ENCODE assay signal across 9 cellular contexts in genomic region chrX:12971282-12972003, GRCh38. TPM values are rescaled to one million over a fixed set of nuclear protein-coding genes. Genes with fewer than 3 reads are reported as not detected.
A peak's percentile ranks its signal among the peaks of the same experiment; 100 is the strongest.
DNase-seq lines count a peak whose midpoint lies in the region; ATAC-seq, FAIRE-seq and TF ChIP-seq lines count a peak whose summit lies in the region.
"Had no signal": no experiment of that assay in that cellular context is flagged by ENCODE, and none has a peak within 500 bp of the region (broad histone marks: within the 10 kb centered on the region; RNA-seq: fewer than 3 reads in every experiment).

No MANE protein-coding gene starts in this region.

- POLR2A ChIA-PET in IMR-90 (lab: Charles Lee; ENCODE audit: unreplicated experiment), result no interaction called here
- POLR2A ChIA-PET in activated CD4-positive, alpha-beta T cell treated with anti-CD3 and anti-CD28 coated beads, Interleukin-2, amount 10 ng/mL, durations not matched to agents 7 days and 5 days (lab: Charles Lee), result interaction anchor here (1.1 kb wide), 1 partner anchor 24 kb away, joined by 3 read pairs; no protein-coding TSS in a partner anchor

- H3K9me3 Mint-ChIP-seq in activated CD4-positive, alpha-beta T cell treated with anti-CD3 and anti-CD28 coated beads, Interleukin-2, amount 10 ng/mL, durations not matched to agents 7 days and 5 days, result peaks cover 2% of the 10 kb centered on the region
- H3K9me3 Mint-ChIP-seq in stimulated activated naive CD8-positive, alpha-beta T cell treated with anti-CD3 and anti-CD28 coated beads, Interleukin-15, amount 100 ng/mL, for 72 hours, result no peaks in the 10 kb centered on the region

- H3K9ac ChIP-seq in IMR-90 (ENCODE audit: low read depth, low read length), result peak overlapping the region; percentile 45; the same call in 1 of the 2 replicates

- H3K9me3 ChIP-seq in IMR-90 (ENCODE audit: control insufficient read depth, insufficient read depth, low read length) (no peaks in the 10 kb centered on the region), right cardiac atrium (ENCODE audit: control insufficient read depth, low read length) (no peaks in the 10 kb centered on the region)

- no peak overlapping the region for H3K4me3 ChIP-seq in IMR-90 (ENCODE audit: insufficient read depth, low read depth, low read length)
- H3K4me3 ChIP-seq in right cardiac atrium (ENCODE audit: low read length), result peak overlapping the region; percentile 11

- H3K56ac ChIP-seq in IMR-90 (ENCODE audit: extremely low read depth, insufficient read depth, low read length), result 0 out of 2 replicates have a peak overlapping the region, but pooled peaks have one; percentile 26

- 0 out of 3 replicates have a peak overlapping the region, but pooled peaks have one; percentile 55 for H2BK15ac ChIP-seq in IMR-90 (ENCODE audit: low read depth, low read length)

- H3K9me1 ChIP-seq in IMR-90 (ENCODE audit: insufficient read depth, low read length), result no peaks in the 10 kb centered on the region

- H3K79me1 ChIP-seq in IMR-90 (ENCODE audit: low read depth in 1 of 2, low read length in 2 of 2), result peaks cover 0 to 17% of the 10 kb centered on the region in 2 experiments; a peak in 2 of 4 replicates

- H2BK5ac ChIP-seq in IMR-90 (ENCODE audit: low read depth, low read length, poor library complexity, severe bottlenecking), result no peak overlapping the region

- peak overlapping the region; percentile 70; the same call in 1 of the 2 replicates for H3K18ac ChIP-seq in IMR-90 (ENCODE audit: low read depth, low read length)

- peak overlapping the region; percentile 96 for H3K27ac Mint-ChIP-seq in activated CD4-positive, alpha-beta T cell treated with anti-CD3 and anti-CD28 coated beads, Interleukin-2, amount 10 ng/mL, durations not matched to agents 7 days and 5 days
- peak overlapping the region; percentile 92 to 98 for H3K27ac Mint-ChIP-seq in stimulated activated naive CD8-positive, alpha-beta T cell treated with anti-CD3 and anti-CD28 coated beads, Interleukin-15, amount 100 ng/mL, for 72 hours

- H4K5ac ChIP-seq in IMR-90 (ENCODE audit: low read depth, low read length), result peak overlapping the region; percentile 61

- H3K27ac ChIP-seq in IMR-90 (ENCODE audit: insufficient read depth, low read length), result peak overlapping the region; percentile 38; the same call in 1 of the 2 replicates
- peak overlapping the region; percentile 84 for H3K27ac ChIP-seq in right cardiac atrium (ENCODE audit: low read length)

- H4K20me1 ChIP-seq in IMR-90 (ENCODE audit: insufficient read depth, low read length), result peaks cover 12% of the 10 kb centered on the region; the same call in 1 of the 2 replicates

- H3K27me3 ChIP-seq in IMR-90 (ENCODE audit: control insufficient read depth, insufficient read depth, low read length) (no peaks in the 10 kb centered on the region), right cardiac atrium (ENCODE audit: control insufficient read depth, insufficient read depth) (no peaks in the 10 kb centered on the region)

- intact Hi-C loops in IMR-90 (cut with micrococcal nuclease), result loop anchor here (2.0 to 10.0 kb wide), 3 partner anchors 103 to 681 kb away; partner anchors contain the start of gene TCEANC
- intact Hi-C loops in right cardiac atrium (cut with DNase I), result loop anchor here in 3 of 4 donors (5.0 to 10.0 kb wide), 3 partner anchors 123 to 516 kb away; no protein-coding TSS in a partner anchor

- H2AK9ac ChIP-seq in IMR-90 (replicated peaks; ENCODE audit: low read depth, low read length, poor library complexity), result no peak overlapping the region

- DNase-seq in IMR-90 (no peak), right cardiac atrium (peak; percentile 61 to 83 (median 79)), KG1 (lab: John Stamatoyannopoulos, UW) (no peak), Ammon's horn (ENCODE audit: low spot score) (no peak), HTR-8/SVneo (ENCODE audit: insufficient read length, low spot score) (no peak)
- peak; percentile 57 for DNase-seq in activated CD4-positive, alpha-beta T cell treated with anti-CD3 and anti-CD28 coated beads, Interleukin-2, amount 10 ng/mL, durations not matched to agents 7 days and 5 days
- peak in 1 of 2 donors; percentile 62 for DNase-seq in stimulated activated naive CD8-positive, alpha-beta T cell treated with anti-CD3 and anti-CD28 coated beads, Interleukin-15, amount 100 ng/mL, for 72 hours

- 0 out of 2 replicates have a peak overlapping the region, but pooled peaks have one; percentile 70 for H3K14ac ChIP-seq in IMR-90 (replicated peaks; ENCODE audit: low read depth, low read length)

- ATAC-seq in IMR-90 (ENCODE audit: low read depth) (no peak), right cardiac atrium (peak; percentile 33 to 53), GM18907 (IDR thresholded peaks at IDR 0.05; ENCODE audit: unreplicated experiment) (no peak)
- ATAC-seq in stimulated activated naive CD8-positive, alpha-beta T cell treated with anti-CD3 and anti-CD28 coated beads, Interleukin-15, amount 100 ng/mL, for 72 hours, result peak; percentile 3

- H3K4me3 Mint-ChIP-seq in activated CD4-positive, alpha-beta T cell treated with anti-CD3 and anti-CD28 coated beads, Interleukin-2, amount 10 ng/mL, durations not matched to agents 7 days and 5 days, result peak overlapping the region; percentile 85
- H3K4me3 Mint-ChIP-seq in stimulated activated naive CD8-positive, alpha-beta T cell treated with anti-CD3 and anti-CD28 coated beads, Interleukin-15, amount 100 ng/mL, for 72 hours, result peak overlapping the region; percentile 91 to 97

- peaks cover 43% of the 10 kb centered on the region for H3K4me1 Mint-ChIP-seq in activated CD4-positive, alpha-beta T cell treated with anti-CD3 and anti-CD28 coated beads, Interleukin-2, amount 10 ng/mL, durations not matched to agents 7 days and 5 days
- peaks cover 44% of the 10 kb centered on the region for H3K4me1 Mint-ChIP-seq in stimulated activated naive CD8-positive, alpha-beta T cell treated with anti-CD3 and anti-CD28 coated beads, Interleukin-15, amount 100 ng/mL, for 72 hours

- no peak overlapping the region for H3K23ac ChIP-seq in IMR-90 (ENCODE audit: low read depth, low read length)

- peak overlapping the region; percentile 50; the same call in 1 of the 2 replicates for H2BK120ac ChIP-seq in IMR-90 (ENCODE audit: low read depth, low read length)

- no peak for TF ChIP-seq CTCF in IMR-90 (conservative IDR thresholded peaks at IDR 0.05; ENCODE audit: low read depth, low read length)

- no peak for TF ChIP-seq POLR2A in IMR-90 (IDR thresholded peaks at IDR 0.05; ENCODE audit: low read depth, low read length)

- H3K36me3 Mint-ChIP-seq in activated CD4-positive, alpha-beta T cell treated with anti-CD3 and anti-CD28 coated beads, Interleukin-2, amount 10 ng/mL, durations not matched to agents 7 days and 5 days (ENCODE audit: low read depth), result peaks cover 27% of the 10 kb centered on the region

- peak overlapping the region; percentile 58; the same call in 1 of the 2 replicates for H4K91ac ChIP-seq in IMR-90 (ENCODE audit: insufficient read depth, low read depth, low read length)

- no peak overlapping the region for H2BK20ac ChIP-seq in IMR-90 (ENCODE audit: low read depth, low read length)

- CTCF ChIA-PET in IMR-90 (lab: Yijun Ruan, JAX), result no interaction called here
- CTCF ChIA-PET in activated CD4-positive, alpha-beta T cell treated with anti-CD3 and anti-CD28 coated beads, Interleukin-2, amount 10 ng/mL, durations not matched to agents 7 days and 5 days (lab: Charles Lee), result interaction anchor here (1.1 to 5.4 kb wide), 7 partner anchors 15 to 115 kb away, joined by 3 to 24 read pairs (median 4); no protein-coding TSS in a partner anchor

- peak overlapping the region in 1 of 2 experiments; percentile 68; a peak in 2 of 4 replicates for H4K8ac ChIP-seq in IMR-90 (ENCODE audit: low read depth in 2 of 2, low read length in 2 of 2)

- TF ChIP-seq RAD21 in IMR-90 (IDR thresholded peaks at IDR 0.05; ENCODE audit: low read length), result no peak

- H3K4me2 ChIP-seq in IMR-90 (ENCODE audit: low read depth, low read length), result no peak overlapping the region

- H2AFZ ChIP-seq in IMR-90 (replicated peaks; ENCODE audit: low read length, poor library complexity), result peak overlapping the region; percentile 37

- FAIRE-seq in HTR-8/SVneo (lab: Jason Lieb, UNC), result no peak

- in situ Hi-C loops in IMR-90 (cut with MboI; ENCODE audit: low sequenced_read_pairs), result loop anchor here (25.0 kb wide), 2 partner anchors 766 to 1066 kb away; partner anchors contain the start of genes GEMIN8, OFD1 and TRAPPC2

- no TSS peak for BruUV-seq in IMR-90 (replicated peaks; lab: Mats Ljungman, UMichigan)

- H2AK5ac ChIP-seq in IMR-90 (ENCODE audit: low read depth, low read length), result no peak overlapping the region

- H3K4me1 ChIP-seq in IMR-90 (ENCODE audit: control insufficient read depth, insufficient read depth, low read length) (peaks cover 2% of the 10 kb centered on the region), right cardiac atrium (ENCODE audit: control insufficient read depth, insufficient read depth, low read length) (no peaks in the 10 kb centered on the region)

- dilution Hi-C loops in IMR-90 (cut with HindIII; ENCODE audit: low sequenced_read_pairs, unreplicated experiment), result no loop called here

- H3K36me3 ChIP-seq in IMR-90 (ENCODE audit: control insufficient read depth, insufficient read depth, low read length), result peaks cover 6% of the 10 kb centered on the region; the same call in 1 of the 2 replicates

- WGBS in IMR-90 (ENCODE audit: extremely low coverage in 2 of 2, insufficient read length in 1 of 2), 2 experiments, result no CpG with 5 or more reads among the region's 12 CpGs
- 44% methylated on average over 12 of the region's 12 CpGs for WGBS in right cardiac atrium

- peak overlapping the region; percentile 7; the same call in 1 of the 2 replicates for H3K4ac ChIP-seq in IMR-90 (ENCODE audit: low read depth, low read length)

- H3K27me3 Mint-ChIP-seq in activated CD4-positive, alpha-beta T cell treated with anti-CD3 and anti-CD28 coated beads, Interleukin-2, amount 10 ng/mL, durations not matched to agents 7 days and 5 days, result no peaks in the 10 kb centered on the region
- H3K27me3 Mint-ChIP-seq in stimulated activated naive CD8-positive, alpha-beta T cell treated with anti-CD3 and anti-CD28 coated beads, Interleukin-15, amount 100 ng/mL, for 72 hours, result no peaks in the 10 kb centered on the region

TF ChIP-seq in IMR-90, 13 proteins besides CTCF, POLR2A, EP300 and RAD21 (continues in another document):
- TF ChIP-seq MAFK (IDR thresholded peaks at IDR 0.05; ENCODE audit: low read depth, low read length) (no peak), MXI1 (IDR thresholded peaks at IDR 0.05; ENCODE audit: borderline replicate concordance, low read depth, low read length) (no peak), BHLHE40 (IDR thresholded peaks at IDR 0.05; ENCODE audit: low read depth, low read length) (no peak), NFE2L2 (IDR thresholded peaks at IDR 0.05; ENCODE audit: low read depth, low read length) (no peak), CHD1 (IDR thresholded peaks at IDR 0.05; ENCODE audit: low read depth, low read length) (no peak), RCOR1 (IDR thresholded peaks at IDR 0.05; ENCODE audit: insufficient replicate concordance, low read length) (no peak), FOS (IDR thresholded peaks at IDR 0.05; ENCODE audit: low read depth, low read length) (no peak)

RNA-seq across cellular contexts. Expression of gene TMSB4X, which starts 3.5 kb away (rescaled TPM):
- 9,222 and 11,116 TPM in 2 replicates for total RNA-seq in IMR-90 (2012; rRNA removed)
- polyA plus RNA-seq in IMR-90 (2012; rRNA removed), result 4,133 and 4,648 TPM in 2 replicates
- polyA plus RNA-seq in IMR-90 (2012; cell fraction: cytosol; rRNA removed), result 4,164 and 9,036 TPM in 2 replicates
- 567 and 1,669 TPM in 2 replicates for polyA plus RNA-seq in IMR-90 (2012; cell fraction: nucleus; rRNA removed; ENCODE audit: low replicate concordance)
- total RNA-seq in activated CD4-positive, alpha-beta T cell treated with anti-CD3 and anti-CD28 coated beads, Interleukin-2, amount 10 ng/mL, durations not matched to agents 7 days and 5 days, result 1,000 to 10,000 TPM; 9,113 to 9,418 TPM
- total RNA-seq in right cardiac atrium, result 1,000 to 10,000 TPM; 1,054 to 1,542 (median 1,304) TPM
- polyA plus RNA-seq in right cardiac atrium, result 2,718 TPM
- total RNA-seq: SK-MEL-5 had no signal

Comparison
In these comparisons a context has a peak if more than half of its experiments do, and no peak if none do; other contexts are left out.
1. ATAC-seq: peak in right cardiac atrium (2 of 2) and stimulated activated naive CD8-positive, alpha-beta T cell treated with anti-CD3 and anti-CD28 coated beads, Interleukin-15, amount 100 ng/mL, for 72 hours (single experiment); none in IMR-90 (single experiment) and GM18907 (single experiment).
2. DNase-seq: peak in activated CD4-positive, alpha-beta T cell treated with anti-CD3 and anti-CD28 coated beads, Interleukin-2, amount 10 ng/mL, durations not matched to agents 7 days and 5 days (single experiment) and right cardiac atrium (3 of 3); none in IMR-90 (single experiment), KG1 (single experiment), Ammon's horn (single experiment) and HTR-8/SVneo (single experiment).